In the genomic region with DNA sequence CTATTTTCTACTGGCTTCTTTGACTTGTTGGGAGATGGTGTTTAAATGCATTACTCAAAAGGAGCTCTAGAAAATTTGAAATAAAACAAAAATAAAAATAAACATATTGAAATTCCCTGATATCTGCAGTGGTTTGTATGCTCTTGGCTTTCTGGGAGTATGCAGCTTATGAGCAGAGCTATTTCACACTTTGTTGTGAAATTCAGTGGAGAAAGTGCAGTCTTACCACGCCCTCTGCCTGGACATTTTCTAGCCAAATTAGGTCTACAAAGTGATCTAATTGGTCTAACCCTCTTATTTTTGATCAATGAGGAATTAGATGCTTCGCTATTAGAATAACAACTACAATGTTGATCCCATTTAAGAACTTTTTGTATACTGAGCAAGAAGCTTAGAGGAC, we compare ENCODE assay signal across 25 cellular contexts.
"Had no signal": no experiment of that assay in that cellular context is flagged by ENCODE, and none has a peak within 500 bp of the region (broad histone marks: within the 10 kb centered on the region; RNA-seq: fewer than 3 reads in every experiment).

No MANE protein-coding gene starts in this region.

- H3K4me1 ChIP-seq: foreskin keratinocyte, gastroesophageal sphincter, heart right ventricle, left lung, lower lobe of right lung, psoas muscle, right lobe of liver, suprapubic skin, transverse colon, upper lobe of right lung, uterus had no signal

- H3K36me3 ChIP-seq: gastroesophageal sphincter, heart right ventricle, left lung, lower lobe of right lung, ovary, right lobe of liver, suprapubic skin, transverse colon, upper lobe of right lung, uterus had no signal

- H3K4me3 ChIP-seq: gastroesophageal sphincter, heart right ventricle, left lung, lower lobe of right lung, ovary, psoas muscle, right lobe of liver, suprapubic skin, transverse colon, upper lobe of right lung, uterus had no signal

- ATAC-seq: esophagus mucosa; foreskin keratinocyte; gastroesophageal sphincter; heart right ventricle; left lung; lower lobe of right lung; natural killer cell; psoas muscle; right lobe of liver; stimulated activated naive B cell treated with anti-CD40 and anti-IgM and Interleukin-4, amounts not matched to agents 10 μg/mL and 1 μg/mL and 100 μg/mL, for 72 hours; upper lobe of right lung had no signal

- H3K9me3 ChIP-seq: gastroesophageal sphincter, heart right ventricle, left lung, lower lobe of right lung, ovary, psoas muscle, right lobe of liver, suprapubic skin, transverse colon, upper lobe of right lung, uterus had no signal

- H3K27me3 ChIP-seq: foreskin keratinocyte, gastroesophageal sphincter, left lung, ovary, right lobe of liver, suprapubic skin, transverse colon, upper lobe of right lung, uterus had no signal

- DNase-seq: effector CD8-positive, alpha-beta T cell; endodermal cell; foreskin keratinocyte; heart right ventricle; hippocampal formation; left cardiac atrium; left lung; lower lobe of right lung; natural killer cell; occipital lobe; ovary; posterior cingulate gyrus; psoas muscle; right lobe of liver; small intestine; stimulated activated CD4-positive, alpha-beta T cell treated with anti-CD3 and anti-CD28 coated beads, Interleukin-15, amount 100 ng/mL, for 24 hours; stimulated activated CD4-positive, alpha-beta T cell treated with anti-CD3 and anti-CD28 coated beads, Interleukin-2, amount 100 ng/mL, for 48 hours; stimulated activated naive B cell treated with anti-CD40 and anti-IgM and Interleukin-4, amounts not matched to agents 10 μg/mL and 1 μg/mL and 100 μg/mL, for 72 hours; transverse colon; upper lobe of right lung; uterus had no signal

- H3K27ac ChIP-seq: epithelial cell of prostate, foreskin keratinocyte, gastroesophageal sphincter, heart right ventricle, left lung, lower lobe of right lung, ovary, psoas muscle, right lobe of liver, suprapubic skin, transverse colon, upper lobe of right lung, uterus had no signal
